19 cellular contexts compared by ENCODE assay signal in genomic region chr15:76898102-76898501, GRCh38.
"Had no signal": no experiment of that assay in that cellular context is flagged by ENCODE, and none has a peak within 500 bp of the region (broad histone marks: within the 10 kb centered on the region; RNA-seq: fewer than 3 reads in every experiment).

No MANE protein-coding gene starts in this region.

- H3K27ac Mint-ChIP-seq: activated CD4-positive, alpha-beta memory T cell treated with anti-CD3 and anti-CD28 coated beads, Interleukin-2, amount 10 ng/mL, durations not matched to agents 7 days and 5 days; activated CD4-positive, alpha-beta T cell treated with anti-CD3 and anti-CD28 coated beads, Interleukin-2, amount 10 ng/mL, durations not matched to agents 24 days and 14 days; activated naive CD8-positive, alpha-beta T cell; activated T-helper 1 cell treated with anti-CD3 and anti-CD28 coated beads, Interleukin-12 subunit alpha, Interleukin-12 subunit beta, Interleukin-2, Interleukin-4 antibody, amounts not matched to agents 30 ng/mL and 10 ng/mL and 1 ng/mL, durations not matched to agents 14 hours and 24 hours and 36 hours; mesothelial cell of epicardium; natural killer cell; progenitor cell of endocrine pancreas; T-helper 17 cell had no signal

- H3K27me3 Mint-ChIP-seq: activated CD4-positive, alpha-beta memory T cell treated with anti-CD3 and anti-CD28 coated beads, Interleukin-2, amount 10 ng/mL, durations not matched to agents 7 days and 5 days; activated CD4-positive, alpha-beta T cell treated with anti-CD3 and anti-CD28 coated beads, Interleukin-2, amount 10 ng/mL, durations not matched to agents 24 days and 14 days; activated naive CD8-positive, alpha-beta T cell; progenitor cell of endocrine pancreas; T-helper 17 cell had no signal

- H3K9me3 ChIP-seq: adrenal gland, ascending aorta, colonic mucosa, gastrocnemius medialis had no signal

- H3K27me3 ChIP-seq: adrenal gland, ascending aorta, colonic mucosa, gastrocnemius medialis had no signal

- H3K36me3 Mint-ChIP-seq: natural killer cell had no signal

- H3K4me1 ChIP-seq: ascending aorta, colonic mucosa had no signal

- ATAC-seq: gastrocnemius medialis; natural killer cell; stimulated activated naive CD8-positive, alpha-beta T cell treated with anti-CD3 and anti-CD28 coated beads, Interleukin-15, Interleukin-2, amounts not matched to agents 100 U/mL and 50 U/mL, for 24 hours; T-helper 17 cell had no signal

- H3K36me3 ChIP-seq: adrenal gland, ascending aorta, colonic mucosa, gastrocnemius medialis had no signal

- DNase-seq: activated CD4-positive, alpha-beta memory T cell treated with anti-CD3 and anti-CD28 coated beads, Interleukin-2, amount 10 ng/mL, durations not matched to agents 7 days and 5 days; activated CD4-positive, alpha-beta T cell treated with anti-CD3 and anti-CD28 coated beads, Interleukin-2, amount 10 ng/mL, durations not matched to agents 24 days and 14 days; activated gamma-delta T cell treated with Interleukin-2 at 50 U/mL for 16 hours; adrenal gland; colonic mucosa; erythroblast; gastrocnemius medialis; hippocampal formation; kidney glomerular epithelial cell; left ventricle myocardium inferior; natural killer cell; stimulated activated CD4-positive, alpha-beta T cell treated with anti-CD3 and anti-CD28 coated beads, Interleukin-4, amount 100 ng/mL, for 24 hours; stimulated activated naive CD8-positive, alpha-beta T cell treated with anti-CD3 and anti-CD28 coated beads, Interleukin-15, Interleukin-2, amounts not matched to agents 100 U/mL and 50 U/mL, for 24 hours; T-helper 17 cell had no signal

- H3K9me3 Mint-ChIP-seq: natural killer cell had no signal

- H3K4me3 Mint-ChIP-seq: activated CD4-positive, alpha-beta memory T cell treated with anti-CD3 and anti-CD28 coated beads, Interleukin-2, amount 10 ng/mL, durations not matched to agents 7 days and 5 days; activated CD4-positive, alpha-beta T cell treated with anti-CD3 and anti-CD28 coated beads, Interleukin-2, amount 10 ng/mL, durations not matched to agents 24 days and 14 days; activated naive CD8-positive, alpha-beta T cell; activated T-helper 1 cell treated with anti-CD3 and anti-CD28 coated beads, Interleukin-12 subunit alpha, Interleukin-12 subunit beta, Interleukin-2, Interleukin-4 antibody, amounts not matched to agents 30 ng/mL and 10 ng/mL and 1 ng/mL, durations not matched to agents 14 hours and 24 hours and 36 hours; mesothelial cell of epicardium; natural killer cell; T-helper 17 cell had no signal

- H3K27ac ChIP-seq: adrenal gland, ascending aorta, colonic mucosa, gastrocnemius medialis, left ventricle myocardium inferior had no signal

- H3K4me3 ChIP-seq: adrenal gland, ascending aorta, colonic mucosa, gastrocnemius medialis, left ventricle myocardium inferior had no signal
